Comparison of ENCODE assay signal across 1 cellular context in the genomic region with DNA sequence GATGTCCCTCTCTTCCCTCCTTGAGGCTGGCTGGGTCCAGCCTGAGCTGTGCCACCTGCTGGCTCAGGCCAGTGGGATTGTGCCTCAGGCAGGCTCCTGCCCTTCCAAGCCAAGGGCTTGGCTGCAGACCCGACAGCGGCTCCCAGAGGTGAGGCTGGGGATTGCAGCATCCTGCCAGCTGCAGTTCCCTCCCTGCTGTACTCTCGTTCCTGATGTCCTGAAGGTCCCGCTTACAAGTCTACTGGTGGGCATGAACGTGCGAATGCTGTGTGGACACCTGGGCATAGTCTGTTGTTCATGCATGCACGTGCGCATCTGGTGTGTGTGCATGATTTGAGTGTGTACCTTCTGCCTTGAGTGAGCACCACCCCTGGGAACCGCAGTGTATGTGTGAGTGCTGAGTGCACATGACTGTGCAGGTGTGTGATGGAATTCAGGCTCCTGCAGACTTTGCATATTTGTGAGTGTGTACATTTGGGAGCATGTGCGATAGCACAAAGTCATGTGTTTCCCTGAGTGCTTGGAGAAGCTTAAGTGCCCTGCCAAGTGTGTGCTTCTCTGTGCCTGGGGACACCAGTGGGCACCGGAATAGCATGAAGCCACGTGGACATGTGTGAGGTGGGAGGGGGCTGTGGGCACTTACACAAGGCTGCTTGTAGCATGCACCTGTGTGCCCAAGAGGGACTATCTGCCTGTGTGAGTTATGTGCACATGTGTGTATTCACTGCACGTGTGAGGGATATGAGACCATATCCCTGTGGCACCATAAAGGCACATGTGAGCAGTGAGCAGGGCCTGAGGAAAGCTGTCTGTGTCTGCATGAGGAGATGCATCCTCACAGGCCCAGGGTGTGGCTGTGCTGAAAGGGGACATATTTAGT.
TF ChIP-seq lines count a peak whose summit lies in the region.

No MANE protein-coding gene starts in this region.

TF ChIP-seq in K562, 482 proteins besides CTCF, POLR2A, EP300 and RAD21:
- TF ChIP-seq, protein P1, sequence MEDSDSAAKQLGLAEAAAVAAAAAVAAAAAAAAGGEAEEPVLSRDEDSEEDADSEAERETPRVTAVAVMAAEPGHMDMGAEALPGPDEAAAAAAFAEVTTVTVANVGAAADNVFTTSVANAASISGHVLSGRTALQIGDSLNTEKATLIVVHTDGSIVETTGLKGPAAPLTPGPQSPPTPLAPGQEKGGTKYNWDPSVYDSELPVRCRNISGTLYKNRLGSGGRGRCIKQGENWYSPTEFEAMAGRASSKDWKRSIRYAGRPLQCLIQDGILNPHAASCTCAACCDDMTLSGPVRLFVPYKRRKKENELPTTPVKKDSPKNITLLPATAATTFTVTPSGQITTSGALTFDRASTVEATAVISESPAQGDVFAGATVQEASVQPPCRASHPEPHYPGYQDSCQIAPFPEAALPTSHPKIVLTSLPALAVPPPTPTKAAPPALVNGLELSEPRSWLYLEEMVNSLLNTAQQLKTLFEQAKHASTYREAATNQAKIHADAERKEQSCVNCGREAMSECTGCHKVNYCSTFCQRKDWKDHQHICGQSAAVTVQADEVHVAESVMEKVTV (CRISPR knock-in tag; IDR thresholded peaks at IDR 0.05) = 0 out of 2 replicates have a peak, but pooled peaks have one; percentile 17
- TF ChIP-seq ZNF699 (CRISPR knock-in tag; IDR thresholded peaks at IDR 0.05; ENCODE audit: insufficient replicate concordance) = no peak
- peak; percentile 13; the same call in 1 of the 2 replicates for TF ChIP-seq BHLHE40 (IDR thresholded peaks at IDR 0.05; ENCODE audit: low read length)
- no peak for TF ChIP-seq ZNF436 (CRISPR knock-in tag; IDR thresholded peaks at IDR 0.05)
- TF ChIP-seq, protein P2, sequence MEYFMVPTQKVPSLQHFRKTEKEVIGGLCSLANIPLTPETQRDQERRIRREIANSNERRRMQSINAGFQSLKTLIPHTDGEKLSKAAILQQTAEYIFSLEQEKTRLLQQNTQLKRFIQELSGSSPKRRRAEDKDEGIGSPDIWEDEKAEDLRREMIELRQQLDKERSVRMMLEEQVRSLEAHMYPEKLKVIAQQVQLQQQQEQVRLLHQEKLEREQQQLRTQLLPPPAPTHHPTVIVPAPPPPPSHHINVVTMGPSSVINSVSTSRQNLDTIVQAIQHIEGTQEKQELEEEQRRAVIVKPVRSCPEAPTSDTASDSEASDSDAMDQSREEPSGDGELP (CRISPR knock-in tag; IDR thresholded peaks at IDR 0.05; ENCODE audit: borderline replicate concordance) = peak; percentile 50; the same call in 1 of the 2 replicates
- TF ChIP-seq, protein P3, sequence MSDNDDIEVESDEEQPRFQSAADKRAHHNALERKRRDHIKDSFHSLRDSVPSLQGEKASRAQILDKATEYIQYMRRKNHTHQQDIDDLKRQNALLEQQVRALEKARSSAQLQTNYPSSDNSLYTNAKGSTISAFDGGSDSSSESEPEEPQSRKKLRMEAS (CRISPR knock-in tag; IDR thresholded peaks at IDR 0.05) = 0 out of 2 replicates have a peak, but pooled peaks have one; percentile 15
- peak; percentile 25 for TF ChIP-seq HMGN3 (IDR thresholded peaks at IDR 0.05; ENCODE audit: borderline replicate concordance, extremely low read depth, insufficient read length, low read depth, low read length)
- TF ChIP-seq ZNF217 (CRISPR knock-in tag; IDR thresholded peaks at IDR 0.05) = no peak
- TF ChIP-seq SMC3 (conservative IDR thresholded peaks at IDR 0.05; ENCODE audit: insufficient read depth, low read depth, low read length) = peak; percentile 58
- TF ChIP-seq STAG1 (CRISPR knock-in tag; IDR thresholded peaks at IDR 0.05; ENCODE audit: borderline replicate concordance) = 0 out of 2 replicates have a peak, but pooled peaks have one; percentile 7
- no peak for TF ChIP-seq ARID1B (IDR thresholded peaks at IDR 0.05)
- TF ChIP-seq, protein P4, sequence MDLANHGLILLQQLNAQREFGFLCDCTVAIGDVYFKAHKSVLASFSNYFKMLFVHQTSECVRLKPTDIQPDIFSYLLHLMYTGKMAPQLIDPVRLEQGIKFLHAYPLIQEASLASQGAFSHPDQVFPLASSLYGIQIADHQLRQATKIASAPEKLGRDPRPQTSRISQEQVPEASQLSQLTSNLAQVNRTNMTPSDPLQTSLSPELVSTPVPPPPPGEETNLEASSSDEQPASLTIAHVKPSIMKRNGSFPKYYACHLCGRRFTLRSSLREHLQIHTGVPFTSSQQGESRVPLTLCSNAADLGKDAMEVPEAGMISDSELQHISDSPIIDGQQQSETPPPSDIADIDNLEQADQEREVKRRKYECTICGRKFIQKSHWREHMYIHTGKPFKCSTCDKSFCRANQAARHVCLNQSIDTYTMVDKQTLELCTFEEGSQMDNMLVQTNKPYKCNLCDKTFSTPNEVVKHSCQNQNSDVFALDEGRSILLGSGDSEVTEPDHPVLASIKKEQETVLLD (IDR thresholded peaks at IDR 0.05) = no peak
- TF ChIP-seq ZFP36 (IDR thresholded peaks at IDR 0.05; ENCODE audit: low read depth, low read length, partially characterized antibody) = peak; percentile 9
- TF ChIP-seq RB1 (IDR thresholded peaks at IDR 0.05; ENCODE audit: low read depth) = 0 out of 2 replicates have a peak, but pooled peaks have one; percentile 38
- TF ChIP-seq, protein P5, sequence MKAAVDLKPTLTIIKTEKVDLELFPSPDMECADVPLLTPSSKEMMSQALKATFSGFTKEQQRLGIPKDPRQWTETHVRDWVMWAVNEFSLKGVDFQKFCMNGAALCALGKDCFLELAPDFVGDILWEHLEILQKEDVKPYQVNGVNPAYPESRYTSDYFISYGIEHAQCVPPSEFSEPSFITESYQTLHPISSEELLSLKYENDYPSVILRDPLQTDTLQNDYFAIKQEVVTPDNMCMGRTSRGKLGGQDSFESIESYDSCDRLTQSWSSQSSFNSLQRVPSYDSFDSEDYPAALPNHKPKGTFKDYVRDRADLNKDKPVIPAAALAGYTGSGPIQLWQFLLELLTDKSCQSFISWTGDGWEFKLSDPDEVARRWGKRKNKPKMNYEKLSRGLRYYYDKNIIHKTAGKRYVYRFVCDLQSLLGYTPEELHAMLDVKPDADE (conservative IDR thresholded peaks at IDR 0.05; ENCODE audit: control insufficient read depth, low read depth, low read length) = no peak
- TF ChIP-seq, protein P6, sequence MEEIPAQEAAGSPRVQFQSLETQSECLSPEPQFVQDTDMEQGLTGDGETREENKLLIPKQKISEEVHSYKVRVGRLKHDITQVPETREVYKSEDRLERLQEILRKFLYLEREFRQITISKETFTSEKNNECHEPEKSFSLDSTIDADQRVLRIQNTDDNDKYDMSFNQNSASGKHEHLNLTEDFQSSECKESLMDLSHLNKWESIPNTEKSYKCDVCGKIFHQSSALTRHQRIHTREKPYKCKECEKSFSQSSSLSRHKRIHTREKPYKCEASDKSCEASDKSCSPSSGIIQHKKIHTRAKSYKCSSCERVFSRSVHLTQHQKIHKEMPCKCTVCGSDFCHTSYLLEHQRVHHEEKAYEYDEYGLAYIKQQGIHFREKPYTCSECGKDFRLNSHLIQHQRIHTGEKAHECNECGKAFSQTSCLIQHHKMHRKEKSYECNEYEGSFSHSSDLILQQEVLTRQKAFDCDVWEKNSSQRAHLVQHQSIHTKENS (CRISPR knock-in tag; IDR thresholded peaks at IDR 0.05) = no peak
- TF ChIP-seq KLF16 (IDR thresholded peaks at IDR 0.05) = 0 out of 2 replicates have a peak, but pooled peaks have one; percentile 28
